1 cellular context compared by ENCODE assay signal in genomic region chr12:6937481-6938352, GRCh38.
TF ChIP-seq lines count a peak whose summit lies in the region.

No MANE protein-coding gene starts in this region.

TF ChIP-seq in HepG2, 621 proteins besides CTCF, POLR2A, EP300 and RAD21 (continued from another document and continues in another):
- TF ChIP-seq REST (IDR thresholded peaks at IDR 0.05; ENCODE audit: borderline replicate concordance in 1 of 2, low read depth in 1 of 2, low read length in 2 of 2) (no peak), ZNF354B (CRISPR knock-in tag; IDR thresholded peaks at IDR 0.05) (no peak), PAWR (CRISPR knock-in tag; IDR thresholded peaks at IDR 0.05; ENCODE audit: borderline replicate concordance) (no peak), ZNF75D (CRISPR knock-in tag; IDR thresholded peaks at IDR 0.05; ENCODE audit: borderline replicate concordance) (no peak), ZNF30 (CRISPR knock-in tag; IDR thresholded peaks at IDR 0.05) (no peak), ARNT2 (CRISPR knock-in tag; IDR thresholded peaks at IDR 0.05; ENCODE audit: low read depth) (peak; percentile 93), ONECUT2 (CRISPR knock-in tag; IDR thresholded peaks at IDR 0.05) (no peak), ZNF317 (CRISPR knock-in tag; IDR thresholded peaks at IDR 0.05) (no peak), IRX3 (CRISPR knock-in tag; IDR thresholded peaks at IDR 0.05; ENCODE audit: borderline replicate concordance, low read depth) (peak; percentile 90), NFE2L2 (IDR thresholded peaks at IDR 0.05; ENCODE audit: low read length) (no peak), TOE1 (CRISPR knock-in tag; IDR thresholded peaks at IDR 0.05) (peak; percentile 88; the same call in 1 of the 2 replicates), ZNF816 (CRISPR knock-in tag; IDR thresholded peaks at IDR 0.05; ENCODE audit: borderline replicate concordance) (no peak), AHDC1 (CRISPR knock-in tag; IDR thresholded peaks at IDR 0.05; ENCODE audit: borderline replicate concordance) (0 out of 2 replicates have a peak, but pooled peaks have one; percentile 30), NFIB (CRISPR knock-in tag; IDR thresholded peaks at IDR 0.05; ENCODE audit: borderline replicate concordance) (no peak), RBM22 (optimal IDR thresholded peaks at IDR 0.05; ENCODE audit: low read length) (peak; percentile 94), LCORL (IDR thresholded peaks at IDR 0.05) (no peak), LCORL (CRISPR knock-in tag; IDR thresholded peaks at IDR 0.05) (peak; percentile 88), HES4 (CRISPR knock-in tag; IDR thresholded peaks at IDR 0.05; ENCODE audit: borderline replicate concordance) (peak; percentile 89), GLI4 (CRISPR knock-in tag; IDR thresholded peaks at IDR 0.05; ENCODE audit: borderline replicate concordance) (peak; percentile 77; the same call in 1 of the 2 replicates), NFE2L1 (CRISPR knock-in tag; IDR thresholded peaks at IDR 0.05; ENCODE audit: borderline replicate concordance) (no peak), ZNF549 (CRISPR knock-in tag; IDR thresholded peaks at IDR 0.05) (no peak), ZBTB3 (CRISPR knock-in tag; IDR thresholded peaks at IDR 0.05; ENCODE audit: borderline replicate concordance, low read depth) (0 out of 2 replicates have a peak, but pooled peaks have one; percentile 36), ZNF24 (IDR thresholded peaks at IDR 0.05) (0 out of 2 replicates have a peak, but pooled peaks have one; percentile 7), ZNF766 (CRISPR knock-in tag; IDR thresholded peaks at IDR 0.05; ENCODE audit: borderline replicate concordance) (peak; percentile 71; the same call in 1 of the 2 replicates), FOXK1 (CRISPR knock-in tag; IDR thresholded peaks at IDR 0.05; ENCODE audit: borderline replicate concordance, low read depth) (peak; percentile 84; the same call in 1 of the 2 replicates), RAD51 (IDR thresholded peaks at IDR 0.05; ENCODE audit: borderline replicate concordance) (no peak), POLR2G (IDR thresholded peaks at IDR 0.05; ENCODE audit: low read depth, low read length) (peak; percentile 87)
- TF ChIP-seq, protein P1, sequence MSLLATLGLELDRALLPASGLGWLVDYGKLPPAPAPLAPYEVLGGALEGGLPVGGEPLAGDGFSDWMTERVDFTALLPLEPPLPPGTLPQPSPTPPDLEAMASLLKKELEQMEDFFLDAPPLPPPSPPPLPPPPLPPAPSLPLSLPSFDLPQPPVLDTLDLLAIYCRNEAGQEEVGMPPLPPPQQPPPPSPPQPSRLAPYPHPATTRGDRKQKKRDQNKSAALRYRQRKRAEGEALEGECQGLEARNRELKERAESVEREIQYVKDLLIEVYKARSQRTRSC (CRISPR knock-in tag; IDR thresholded peaks at IDR 0.05; ENCODE audit: low read depth), result 0 out of 2 replicates have a peak, but pooled peaks have one; percentile 48
- TF ChIP-seq, protein P2, sequence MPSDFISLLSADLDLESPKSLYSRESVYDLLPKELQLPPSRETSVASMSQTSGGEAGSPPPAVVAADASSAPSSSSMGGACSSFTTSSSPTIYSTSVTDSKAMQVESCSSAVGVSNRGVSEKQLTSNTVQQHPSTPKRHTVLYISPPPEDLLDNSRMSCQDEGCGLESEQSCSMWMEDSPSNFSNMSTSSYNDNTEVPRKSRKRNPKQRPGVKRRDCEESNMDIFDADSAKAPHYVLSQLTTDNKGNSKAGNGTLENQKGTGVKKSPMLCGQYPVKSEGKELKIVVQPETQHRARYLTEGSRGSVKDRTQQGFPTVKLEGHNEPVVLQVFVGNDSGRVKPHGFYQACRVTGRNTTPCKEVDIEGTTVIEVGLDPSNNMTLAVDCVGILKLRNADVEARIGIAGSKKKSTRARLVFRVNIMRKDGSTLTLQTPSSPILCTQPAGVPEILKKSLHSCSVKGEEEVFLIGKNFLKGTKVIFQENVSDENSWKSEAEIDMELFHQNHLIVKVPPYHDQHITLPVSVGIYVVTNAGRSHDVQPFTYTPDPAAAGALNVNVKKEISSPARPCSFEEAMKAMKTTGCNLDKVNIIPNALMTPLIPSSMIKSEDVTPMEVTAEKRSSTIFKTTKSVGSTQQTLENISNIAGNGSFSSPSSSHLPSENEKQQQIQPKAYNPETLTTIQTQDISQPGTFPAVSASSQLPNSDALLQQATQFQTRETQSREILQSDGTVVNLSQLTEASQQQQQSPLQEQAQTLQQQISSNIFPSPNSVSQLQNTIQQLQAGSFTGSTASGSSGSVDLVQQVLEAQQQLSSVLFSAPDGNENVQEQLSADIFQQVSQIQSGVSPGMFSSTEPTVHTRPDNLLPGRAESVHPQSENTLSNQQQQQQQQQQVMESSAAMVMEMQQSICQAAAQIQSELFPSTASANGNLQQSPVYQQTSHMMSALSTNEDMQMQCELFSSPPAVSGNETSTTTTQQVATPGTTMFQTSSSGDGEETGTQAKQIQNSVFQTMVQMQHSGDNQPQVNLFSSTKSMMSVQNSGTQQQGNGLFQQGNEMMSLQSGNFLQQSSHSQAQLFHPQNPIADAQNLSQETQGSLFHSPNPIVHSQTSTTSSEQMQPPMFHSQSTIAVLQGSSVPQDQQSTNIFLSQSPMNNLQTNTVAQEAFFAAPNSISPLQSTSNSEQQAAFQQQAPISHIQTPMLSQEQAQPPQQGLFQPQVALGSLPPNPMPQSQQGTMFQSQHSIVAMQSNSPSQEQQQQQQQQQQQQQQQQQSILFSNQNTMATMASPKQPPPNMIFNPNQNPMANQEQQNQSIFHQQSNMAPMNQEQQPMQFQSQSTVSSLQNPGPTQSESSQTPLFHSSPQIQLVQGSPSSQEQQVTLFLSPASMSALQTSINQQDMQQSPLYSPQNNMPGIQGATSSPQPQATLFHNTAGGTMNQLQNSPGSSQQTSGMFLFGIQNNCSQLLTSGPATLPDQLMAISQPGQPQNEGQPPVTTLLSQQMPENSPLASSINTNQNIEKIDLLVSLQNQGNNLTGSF (CRISPR knock-in tag; IDR thresholded peaks at IDR 0.05), result no peak
- TF ChIP-seq, protein P3, sequence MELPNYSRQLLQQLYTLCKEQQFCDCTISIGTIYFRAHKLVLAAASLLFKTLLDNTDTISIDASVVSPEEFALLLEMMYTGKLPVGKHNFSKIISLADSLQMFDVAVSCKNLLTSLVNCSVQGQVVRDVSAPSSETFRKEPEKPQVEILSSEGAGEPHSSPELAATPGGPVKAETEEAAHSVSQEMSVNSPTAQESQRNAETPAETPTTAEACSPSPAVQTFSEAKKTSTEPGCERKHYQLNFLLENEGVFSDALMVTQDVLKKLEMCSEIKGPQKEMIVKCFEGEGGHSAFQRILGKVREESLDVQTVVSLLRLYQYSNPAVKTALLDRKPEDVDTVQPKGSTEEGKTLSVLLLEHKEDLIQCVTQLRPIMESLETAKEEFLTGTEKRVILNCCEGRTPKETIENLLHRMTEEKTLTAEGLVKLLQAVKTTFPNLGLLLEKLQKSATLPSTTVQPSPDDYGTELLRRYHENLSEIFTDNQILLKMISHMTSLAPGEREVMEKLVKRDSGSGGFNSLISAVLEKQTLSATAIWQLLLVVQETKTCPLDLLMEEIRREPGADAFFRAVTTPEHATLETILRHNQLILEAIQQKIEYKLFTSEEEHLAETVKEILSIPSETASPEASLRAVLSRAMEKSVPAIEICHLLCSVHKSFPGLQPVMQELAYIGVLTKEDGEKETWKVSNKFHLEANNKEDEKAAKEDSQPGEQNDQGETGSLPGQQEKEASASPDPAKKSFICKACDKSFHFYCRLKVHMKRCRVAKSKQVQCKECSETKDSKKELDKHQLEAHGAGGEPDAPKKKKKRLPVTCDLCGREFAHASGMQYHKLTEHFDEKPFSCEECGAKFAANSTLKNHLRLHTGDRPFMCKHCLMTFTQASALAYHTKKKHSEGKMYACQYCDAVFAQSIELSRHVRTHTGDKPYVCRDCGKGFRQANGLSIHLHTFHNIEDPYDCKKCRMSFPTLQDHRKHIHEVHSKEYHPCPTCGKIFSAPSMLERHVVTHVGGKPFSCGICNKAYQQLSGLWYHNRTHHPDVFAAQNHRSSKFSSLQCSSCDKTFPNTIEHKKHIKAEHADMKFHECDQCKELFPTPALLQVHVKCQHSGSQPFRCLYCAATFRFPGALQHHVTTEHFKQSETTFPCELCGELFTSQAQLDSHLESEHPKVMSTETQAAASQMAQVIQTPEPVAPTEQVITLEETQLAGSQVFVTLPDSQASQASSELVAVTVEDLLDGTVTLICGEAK (IDR thresholded peaks at IDR 0.05), result no peak
- TF ChIP-seq, protein P3 (CRISPR knock-in tag; IDR thresholded peaks at IDR 0.05), result peak; percentile 91; the same call in 1 of the 2 replicates
